35 cellular contexts compared by ENCODE assay signal in genomic region chr1:53800621-53801020, GRCh38.
"Had no signal": no experiment of that assay in that cellular context is flagged by ENCODE, and none has a peak within 500 bp of the region (broad histone marks: within the 10 kb centered on the region; RNA-seq: fewer than 3 reads in every experiment).

No MANE protein-coding gene starts in this region.

- DNase-seq: Karpas-422, Kasumi-1, MG63, MM.1S, MV-4-11, NCI-H1048, NCI-H1092, NCI-H1092 treated with DMSO at 0.1 percent for 48 hours, NCI-H1105, NCI-H1105 treated with DMSO at 0.1 percent for 48 hours, NCI-H1417, NCI-H1417 treated with DMSO at 0.1 percent for 48 hours, NCI-H1436, NCI-H1436 treated with DMSO at 0.1 percent for 48 hours, NCI-H146, NCI-H1694, NCI-H1694 treated with DMSO at 0.1 percent for 48 hours, NCI-H187, NCI-H187 treated with DMSO at 0.1 percent for 48 hours, NCI-H1930, NCI-H2029, NCI-H2029 treated with DMSO at 0.1 percent for 48 hours, NCI-H2081, NCI-H2081 treated with DMSO at 0.1 percent for 48 hours, NCI-H2107, NCI-H2171, NCI-H2171 treated with DMSO at 0.1 percent for 48 hours, NCI-H226, NCI-H345, NCI-H446, NCI-H446 treated with DMSO at 0.1 percent for 48 hours, NCI-H510A, NCI-H510A treated with DMSO at 0.1 percent for 48 hours, NCI-H524 had no signal

- H3K9ac ChIP-seq: KMS-11 had no signal

- H3K4me2 ChIP-seq: KMS-11 had no signal

- H3K27me3 ChIP-seq: MG63 had no signal

- H3K4me3 ChIP-seq: MG63 had no signal

- H3K9me3 ChIP-seq: MG63 had no signal

- H3K27ac ChIP-seq: KMS-11 had no signal
